In the genomic region with DNA sequence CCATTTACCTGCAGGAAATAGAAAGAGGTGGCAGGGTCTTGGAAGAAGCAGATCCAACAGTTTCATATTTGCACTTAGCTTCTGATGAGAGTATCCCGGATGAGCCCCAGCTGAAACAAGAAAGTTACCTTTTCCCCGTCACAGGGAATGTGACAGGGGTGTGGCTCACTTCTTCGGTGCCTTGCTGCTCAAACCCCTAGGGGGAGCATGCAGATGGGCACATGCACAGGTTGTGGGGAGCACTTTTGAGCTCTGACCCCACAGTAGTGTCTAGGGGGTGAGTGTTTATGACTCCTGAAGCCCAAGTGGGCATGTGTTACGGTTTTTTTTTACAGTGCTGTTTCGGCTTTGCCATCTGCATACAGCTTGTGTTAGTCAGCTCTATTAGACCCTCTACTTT, we compare ENCODE assay signal across 15 cellular contexts.
DNase-seq lines count a peak whose midpoint lies in the region; ATAC-seq, FAIRE-seq and TF ChIP-seq lines count a peak whose summit lies in the region.
"Had no signal": no experiment of that assay in that cellular context is flagged by ENCODE, and none has a peak within 500 bp of the region (broad histone marks: within the 10 kb centered on the region; RNA-seq: fewer than 3 reads in every experiment).

No MANE protein-coding gene starts in this region.

- no TSS peak for BruUV-seq in GM12878 (replicated peaks; lab: Mats Ljungman, UMichigan)

- H3K4me2 ChIP-seq in GM12878 (ENCODE audit: control insufficient read depth, insufficient read depth) (no peak overlapping the region), neural progenitor cell (no peak overlapping the region)
- H3K4me2 ChIP-seq: PC-9 had no signal

- H4K20me1 ChIP-seq in GM12878 (ENCODE audit: control insufficient read depth, insufficient read depth): no peaks in the 10 kb centered on the region
- H4K20me1 ChIP-seq in neural progenitor cell (ENCODE audit: low read depth): no peaks in the 10 kb centered on the region

- H3K4me3 Mint-ChIP-seq in neural progenitor cell: no peak overlapping the region
- H3K4me3 Mint-ChIP-seq: CD4-positive, alpha-beta T cell had no signal

- in situ Hi-C loops in GM12878 (cut with MboI): loop anchor here (25.0 kb wide), 1 partner anchor 1401 kb away; the partner anchor contains the start of gene CNTN5
- in situ Hi-C loops in transverse colon (cut with MboI; ENCODE audit: low pct_ligation_motif_present in 1 of 4, low pct_unique_long_range_greater_than_20kb in 1 of 4, low sequenced_read_pairs in 3 of 4): no loop called here

- SMC1A ChIA-PET in GM12878 (lab: Charles Lee; ENCODE audit: uncharacterized antibody, unreplicated experiment): no interaction called here

- TF ChIP-seq CTCF in C4-2B (conservative IDR thresholded peaks at IDR 0.05): no peak
- 0 out of 3 replicates have a peak, but pooled peaks have one; percentile 28 for TF ChIP-seq CTCF in GM12872 (IDR thresholded peaks at IDR 0.05; ENCODE audit: insufficient read depth, low read depth, low read length)
- peak; percentile 17 for TF ChIP-seq CTCF in NB4 (IDR thresholded peaks at IDR 0.05; ENCODE audit: low read depth, low read length)
- peak in 2 of 3 experiments; percentile 10 to 30; a peak in 2 of 6 replicates for TF ChIP-seq CTCF in GM12878 (IDR thresholded peaks at IDR 0.05 in 2 of 3, conservative IDR thresholded peaks at IDR 0.05 in 1 of 3; ENCODE audit: control insufficient read depth in 2 of 3, extremely low read depth in 1 of 3, insufficient read depth in 1 of 3, low read depth in 3 of 3, low read length in 3 of 3)
- TF ChIP-seq CTCF in transverse colon (IDR thresholded peaks at IDR 0.05): no peak
- no peak for TF ChIP-seq CTCF in neural progenitor cell (IDR thresholded peaks at IDR 0.05)

- H3K9ac ChIP-seq in GM12878 (ENCODE audit: control insufficient read depth, insufficient read depth, low read length) (no peak overlapping the region), neural progenitor cell (no peak overlapping the region)

- H3K36me3 Mint-ChIP-seq in neural progenitor cell: no peaks in the 10 kb centered on the region

- FAIRE-seq in GM12878 (lab: Jason Lieb, UNC): no peak

- TF ChIP-seq EP300 in GM12878 (IDR thresholded peaks at IDR 0.05; ENCODE audit: borderline replicate concordance in 1 of 2, control insufficient read depth in 1 of 2, low read depth in 2 of 2, low read length in 2 of 2) (no peak), transverse colon (IDR thresholded peaks at IDR 0.05; ENCODE audit: low read depth) (no peak)

- no peaks in the 10 kb centered on the region; a peak in 1 of 4 replicates for H3K27me3 ChIP-seq in GM12878 (replicated peaks in 1 of 2; ENCODE audit: control insufficient read depth in 2 of 2, insufficient read depth in 2 of 2, low read length in 1 of 2)
- H3K27me3 ChIP-seq in transverse colon: no peaks in the 10 kb centered on the region
- H3K27me3 ChIP-seq in neural progenitor cell: no peaks in the 10 kb centered on the region

- TF ChIP-seq POLR2A in NB4 (IDR thresholded peaks at IDR 0.05; ENCODE audit: extremely low read depth, insufficient read length) (no peak), GM12878 (IDR thresholded peaks at IDR 0.05; ENCODE audit: low read depth, low read length) (no peak), transverse colon (IDR thresholded peaks at IDR 0.05) (no peak)

- H3K9me3 ChIP-seq in GM12878 (replicated peaks; ENCODE audit: control insufficient read depth, insufficient read depth, low read length) (no peaks in the 10 kb centered on the region), transverse colon (no peaks in the 10 kb centered on the region), neural progenitor cell (ENCODE audit: low read depth) (no peaks in the 10 kb centered on the region)

- POLR2A ChIA-PET in GM12878 (lab: Charles Lee): no interaction called here

- H3K36me3 ChIP-seq in GM12878 (ENCODE audit: control insufficient read depth in 2 of 2, insufficient read depth in 2 of 2, low read length in 1 of 2): no peaks in the 10 kb centered on the region
- no peaks in the 10 kb centered on the region for H3K36me3 ChIP-seq in transverse colon
- H3K36me3 ChIP-seq in neural progenitor cell: no peaks in the 10 kb centered on the region

- H3K27ac ChIP-seq in C4-2B (peak overlapping the region; percentile 63), GM12878 (ENCODE audit: control insufficient read depth, insufficient read depth) (no peak overlapping the region), transverse colon (no peak overlapping the region), neural progenitor cell (no peak overlapping the region)
- H3K27ac ChIP-seq: PC-9 had no signal

- CTCF ChIA-PET in GM12878 (lab: Yijun Ruan, JAX): interaction anchor here (1.0 kb wide), 1 partner anchor 1405 kb away, joined by 3 read pairs; no protein-coding TSS in a partner anchor

- ATAC-seq in GM12878 (peak; percentile 75), sciatic nerve (no peak)
- ATAC-seq: HCT116 had no signal

- H2AFZ ChIP-seq in GM12878 (ENCODE audit: control insufficient read depth, low read depth, low read length) (no peak overlapping the region), neural progenitor cell (replicated peaks) (no peak overlapping the region)
- H2AFZ ChIP-seq: PC-9 had no signal

- no peak overlapping the region for H3K27ac Mint-ChIP-seq in neural progenitor cell
- H3K27ac Mint-ChIP-seq: CD4-positive, alpha-beta T cell had no signal

- DNase-seq in NB4 (ENCODE audit: low read depth) (no peak), GM12878 (ENCODE audit: low read depth, low spot score) (no peak), transverse colon (no peak), neural progenitor cell (ENCODE audit: low spot score) (no peak), COLO668 (lab: John Stamatoyannopoulos, UW; ENCODE audit: unreplicated experiment) (no peak), sciatic nerve (ENCODE audit: low spot score) (no peak)
- DNase-seq: CD4-positive, alpha-beta T cell; NCI-H1048; NCI-H1694; NCI-H345; PC-9; SW 1271 had no signal

- no peaks in the 10 kb centered on the region for H3F3A ChIP-seq in neural progenitor cell (ENCODE audit: low read depth)

- H3K79me2 ChIP-seq in GM12878 (ENCODE audit: control insufficient read depth, insufficient read depth, low read length) (no peaks in the 10 kb centered on the region), neural progenitor cell (ENCODE audit: low read depth) (no peaks in the 10 kb centered on the region)

- H3K4me1 Mint-ChIP-seq in neural progenitor cell: no peaks in the 10 kb centered on the region

- no peak for TF ChIP-seq RAD21 in GM12878 (IDR thresholded peaks at IDR 0.05; ENCODE audit: insufficient read depth, low read depth, low read length)

- H3K9me3 Mint-ChIP-seq in neural progenitor cell: peaks cover 9% of the 10 kb centered on the region

- 8% methylated on average over 5 of the region's 5 CpGs for WGBS in GM12878 (ENCODE audit: insufficient coverage, insufficient replicate concordance, low lambda C conversion rate, missing lambda C conversion rate)
- 84 to 100% methylated on average over 2 to 5 of the region's 5 CpGs for WGBS in transverse colon (ENCODE audit: low coverage in 1 of 2), 2 donors

- H3K27me3 Mint-ChIP-seq in neural progenitor cell (ENCODE audit: insufficient read depth, low read depth): peaks cover 10% of the 10 kb centered on the region
- H3K27me3 Mint-ChIP-seq: CD4-positive, alpha-beta T cell had no signal

- no peaks in the 10 kb centered on the region for H3K4me1 ChIP-seq in GM12878 (ENCODE audit: control insufficient read depth, insufficient read depth, low read length)
- no peaks in the 10 kb centered on the region for H3K4me1 ChIP-seq in transverse colon
- H3K4me1 ChIP-seq in neural progenitor cell: no peaks in the 10 kb centered on the region

- H3K4me3 ChIP-seq in NB4 (ENCODE audit: low read depth, low read length): no peak overlapping the region
- H3K4me3 ChIP-seq in GM12878: no peak overlapping the region
- no peak overlapping the region for H3K4me3 ChIP-seq in transverse colon
- H3K4me3 ChIP-seq in neural progenitor cell: no peak overlapping the region
- H3K4me3 ChIP-seq: PC-9 had no signal

- intact Hi-C loops in GM12878 (cut with micrococcal nuclease; ENCODE audit: unreplicated experiment) (no loop called here), transverse colon (cut with DNase I; ENCODE audit: low total_unique reads) (no loop called here), sciatic nerve (cut with DNase I) (no loop called here)

- RAD21 ChIA-PET in GM12878 (lab: Charles Lee; ENCODE audit: unreplicated experiment): no interaction called here

TF ChIP-seq in GM12878, 131 proteins besides CTCF, POLR2A, EP300 and RAD21:
- TF ChIP-seq CBX3 (IDR thresholded peaks at IDR 0.05; ENCODE audit: borderline replicate concordance, low read depth) (no peak), RB1 (IDR thresholded peaks at IDR 0.05; ENCODE audit: borderline replicate concordance) (no peak)
- TF ChIP-seq, protein P1, sequence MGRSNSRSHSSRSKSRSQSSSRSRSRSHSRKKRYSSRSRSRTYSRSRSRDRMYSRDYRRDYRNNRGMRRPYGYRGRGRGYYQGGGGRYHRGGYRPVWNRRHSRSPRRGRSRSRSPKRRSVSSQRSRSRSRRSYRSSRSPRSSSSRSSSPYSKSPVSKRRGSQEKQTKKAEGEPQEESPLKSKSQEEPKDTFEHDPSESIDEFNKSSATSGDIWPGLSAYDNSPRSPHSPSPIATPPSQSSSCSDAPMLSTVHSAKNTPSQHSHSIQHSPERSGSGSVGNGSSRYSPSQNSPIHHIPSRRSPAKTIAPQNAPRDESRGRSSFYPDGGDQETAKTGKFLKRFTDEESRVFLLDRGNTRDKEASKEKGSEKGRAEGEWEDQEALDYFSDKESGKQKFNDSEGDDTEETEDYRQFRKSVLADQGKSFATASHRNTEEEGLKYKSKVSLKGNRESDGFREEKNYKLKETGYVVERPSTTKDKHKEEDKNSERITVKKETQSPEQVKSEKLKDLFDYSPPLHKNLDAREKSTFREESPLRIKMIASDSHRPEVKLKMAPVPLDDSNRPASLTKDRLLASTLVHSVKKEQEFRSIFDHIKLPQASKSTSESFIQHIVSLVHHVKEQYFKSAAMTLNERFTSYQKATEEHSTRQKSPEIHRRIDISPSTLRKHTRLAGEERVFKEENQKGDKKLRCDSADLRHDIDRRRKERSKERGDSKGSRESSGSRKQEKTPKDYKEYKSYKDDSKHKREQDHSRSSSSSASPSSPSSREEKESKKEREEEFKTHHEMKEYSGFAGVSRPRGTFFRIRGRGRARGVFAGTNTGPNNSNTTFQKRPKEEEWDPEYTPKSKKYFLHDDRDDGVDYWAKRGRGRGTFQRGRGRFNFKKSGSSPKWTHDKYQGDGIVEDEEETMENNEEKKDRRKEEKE (IDR thresholded peaks at IDR 0.05): no peak

Comparison
In these comparisons a context has a peak if more than half of its experiments do, and no peak if none do; other contexts are left out.
1. CTCF ChIP-seq: peak in GM12872 (single experiment), NB4 (single experiment) and GM12878 (2 of 3); none in C4-2B (single experiment), transverse colon (0 of 5) and neural progenitor cell (single experiment).